In genomic region chr17:3986939-3987335, GRCh38 we compare ENCODE assay signal across 3 cellular contexts.
TF ChIP-seq lines count a peak whose summit lies in the region.

No MANE protein-coding gene starts in this region.

TF ChIP-seq in SK-N-SH, 30 proteins besides CTCF, POLR2A, EP300 and RAD21:
- no peak for TF ChIP-seq MXI1 (IDR thresholded peaks at IDR 0.05; ENCODE audit: low read depth, low read length)
- TF ChIP-seq MAX (IDR thresholded peaks at IDR 0.05; ENCODE audit: low read depth), result no peak
- no peak for TF ChIP-seq FOXM1 (IDR thresholded peaks at IDR 0.05; ENCODE audit: low read depth)
- TF ChIP-seq GATA2 (CRISPR knock-in tag; IDR thresholded peaks at IDR 0.05), result no peak
- no peak for TF ChIP-seq FOSL2 (IDR thresholded peaks at IDR 0.05; ENCODE audit: borderline replicate concordance, low read depth)
- TF ChIP-seq CHD2 (IDR thresholded peaks at IDR 0.05; ENCODE audit: low read length, partially characterized antibody), result no peak
- no peak for TF ChIP-seq ELF1 (IDR thresholded peaks at IDR 0.05)
- TF ChIP-seq RCOR1 (IDR thresholded peaks at IDR 0.05; ENCODE audit: low read length), result no peak
- no peak for TF ChIP-seq MEF2A (IDR thresholded peaks at IDR 0.05; ENCODE audit: borderline replicate concordance, low read depth)
- no peak for TF ChIP-seq JUND (IDR thresholded peaks at IDR 0.05)
- no peak for TF ChIP-seq TEAD4 (IDR thresholded peaks at IDR 0.05; ENCODE audit: borderline replicate concordance, insufficient read depth)
- no peak for TF ChIP-seq PBX3 (IDR thresholded peaks at IDR 0.05)
- no peak for TF ChIP-seq TCF12 (IDR thresholded peaks at IDR 0.05)
- no peak for TF ChIP-seq YY1 (IDR thresholded peaks at IDR 0.05; ENCODE audit: low read depth)
- no peak for TF ChIP-seq SMC3 (IDR thresholded peaks at IDR 0.05; ENCODE audit: low read depth, low read length)
- no peak for TF ChIP-seq IRF3 (IDR thresholded peaks at IDR 0.05; ENCODE audit: low read depth, low read length)
- no peak for TF ChIP-seq REST (IDR thresholded peaks at IDR 0.05; ENCODE audit: low read depth, low read length)

TF ChIP-seq in SK-N-SH treated with all-trans-retinoic acid at 6 μM for 48 hours, 23 proteins besides CTCF, POLR2A, EP300 and RAD21:
- no peak for TF ChIP-seq ZFP3 (CRISPR knock-in tag; IDR thresholded peaks at IDR 0.05)

TF ChIP-seq in H1, 55 proteins besides CTCF, POLR2A, EP300 and RAD21:
- TF ChIP-seq RNF2 (IDR thresholded peaks at IDR 0.05; ENCODE audit: borderline replicate concordance, low read depth, low read length, missing control alignments, poor library complexity, severe bottlenecking), result no peak
- TF ChIP-seq SIN3A (conservative IDR thresholded peaks at IDR 0.05 in 1 of 2, IDR thresholded peaks at IDR 0.05 in 1 of 2; ENCODE audit: low read depth in 1 of 2, low read length in 2 of 2), result no peak
- TF ChIP-seq HDAC2 (IDR thresholded peaks at IDR 0.05; ENCODE audit: borderline replicate concordance in 1 of 2, low read depth in 2 of 2, low read length in 2 of 2), result no peak
- no peak for TF ChIP-seq NANOG (IDR thresholded peaks at IDR 0.05; ENCODE audit: insufficient read depth, low read depth, low read length, poor library complexity, severe bottlenecking)
